Comparison of ENCODE assay signal across 8 cellular contexts in the genomic region with DNA sequence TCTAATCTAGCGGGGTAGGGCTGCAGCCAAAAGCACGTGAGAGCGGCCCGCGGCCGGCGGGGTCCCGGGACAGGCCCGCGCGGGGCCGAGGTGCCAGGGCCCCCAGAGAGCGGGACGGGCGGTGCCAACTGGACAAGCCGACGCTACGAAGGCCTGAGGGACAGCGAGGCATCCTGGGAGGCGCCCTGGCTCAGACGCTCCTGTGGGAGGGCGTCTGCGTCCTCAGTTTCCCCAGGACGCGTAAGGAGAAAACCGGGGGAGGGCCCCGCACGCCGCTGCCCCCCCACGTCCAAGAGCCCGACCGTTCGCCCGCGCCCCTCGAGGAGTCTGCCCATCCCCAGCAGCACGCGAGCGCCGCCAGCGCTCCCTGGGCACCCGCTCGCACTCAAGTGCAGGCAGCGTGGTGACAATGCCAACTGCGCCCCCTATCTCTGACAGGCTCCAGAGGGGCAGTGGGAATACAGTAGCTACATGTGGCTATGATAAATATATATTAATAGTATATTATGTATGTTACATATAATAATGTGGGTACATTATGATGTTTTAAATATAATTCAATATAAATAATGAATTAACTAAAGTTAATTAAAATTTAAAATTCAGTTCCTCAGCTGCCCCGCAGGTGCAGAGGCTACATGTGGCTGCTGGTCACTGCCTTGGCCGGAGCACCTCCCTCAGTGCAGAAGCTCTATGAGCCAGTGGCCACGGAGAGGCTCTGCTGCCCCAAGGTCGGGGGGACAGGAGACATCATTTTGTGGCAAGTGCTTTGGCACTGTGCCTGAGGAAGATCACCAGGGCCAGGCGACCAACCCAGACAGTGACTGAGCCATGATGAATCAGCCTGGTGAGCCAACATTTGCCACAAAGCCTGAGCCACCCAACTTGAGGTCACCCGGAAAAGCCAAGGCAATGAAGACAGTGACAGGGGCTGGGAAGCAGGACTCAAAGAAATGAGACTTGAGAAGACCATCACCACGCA. TPM values are rescaled to one million over a fixed set of nuclear protein-coding genes. Genes with fewer than 3 reads are reported as not detected.
A peak's percentile ranks its signal among the peaks of the same experiment; 100 is the strongest.
DNase-seq lines count a peak whose midpoint lies in the region; ATAC-seq and TF ChIP-seq lines count a peak whose summit lies in the region.

No MANE protein-coding gene starts in this region.

- DNase-seq in GM10248 (ENCODE audit: extremely low spot score) (no peak), RPMI8226 (peak; percentile 82), choroid plexus epithelial cell (ENCODE audit: low read depth) (peak; percentile 50), left lung (peak; percentile 65 to 84), epidermal melanocyte (ENCODE audit: insufficient read length, low spot score) (no peak), HPDE6-E6E7 (ENCODE audit: extremely low spot score) (no peak)
- DNase-seq in stimulated activated CD8-positive, alpha-beta memory T cell treated with anti-CD3 and anti-CD28 coated beads, Interleukin-4, amount 100 ng/mL, for 48 hours, result peak; percentile 74

- peak; percentile 39 for TF ChIP-seq CTCF in GM10248 (IDR thresholded peaks at IDR 0.05; ENCODE audit: control extremely low read depth, extremely low read depth, low read depth, missing control alignments)
- TF ChIP-seq CTCF in choroid plexus epithelial cell (conservative IDR thresholded peaks at IDR 0.05; ENCODE audit: low read depth, low read length), result peak; percentile 54
- peak; percentile 39 for TF ChIP-seq CTCF in left lung (IDR thresholded peaks at IDR 0.05)

- H3K4me3 ChIP-seq in choroid plexus epithelial cell (ENCODE audit: low read depth, low read length) (peak overlapping the region; percentile 41), left lung (peak overlapping the region; percentile 16 to 22)

- CTCF ChIA-PET in GM10248 (lab: Yijun Ruan, JAX), result interaction anchor here (0.8 to 2.1 kb wide), 3 partner anchors 14 to 104 kb away, joined by 3 to 6 read pairs (median 3); no protein-coding TSS in a partner anchor

- H3K27me3 ChIP-seq in left lung, result peaks cover 0 to 8% of the 10 kb centered on the region in 2 donors

- intact Hi-C loops in left lung (cut with DNase I), result no loop called here

- no peaks in the 10 kb centered on the region for H3K36me3 ChIP-seq in left lung

- POLR2A ChIA-PET in GM10248 (lab: Yijun Ruan, JAX), result no interaction called here

- peak; percentile 85 for ATAC-seq in left lung
- no peak for ATAC-seq in GM19452 (IDR thresholded peaks at IDR 0.05; ENCODE audit: unreplicated experiment)

- no peak overlapping the region for H3K27ac ChIP-seq in left lung

- peaks cover 0 to 5% of the 10 kb centered on the region in 2 donors for H3K9me3 ChIP-seq in left lung

- peaks cover 0 to 19% of the 10 kb centered on the region in 2 donors for H3K4me1 ChIP-seq in left lung

RNA-seq across cellular contexts. Expression of a gene that starts 5.5 kb away (rescaled TPM):
- 1 to 10 TPM; 4.7 to 6.8 TPM for total RNA-seq in left lung

RNA-seq across cellular contexts. Expression of a gene that starts 20.5 kb away (rescaled TPM):
- total RNA-seq in left lung, result 100 to 1,000 TPM in 1 of 2 donors, 10 to 100 TPM in 1; 50.5 to 122 TPM

RNA-seq across cellular contexts. Expression of a gene that starts 49.8 kb away (rescaled TPM):
- under 1 TPM; 0.24 to 0.26 TPM for total RNA-seq in left lung

Comparison
In these comparisons a context has a peak if more than half of its experiments do, and no peak if none do; other contexts are left out.
1. DNase-seq: peak in RPMI8226 (single experiment), choroid plexus epithelial cell (single experiment), left lung (2 of 2) and stimulated activated CD8-positive, alpha-beta memory T cell treated with anti-CD3 and anti-CD28 coated beads, Interleukin-4, amount 100 ng/mL, for 48 hours (single experiment); none in GM10248 (single experiment), epidermal melanocyte (single experiment) and HPDE6-E6E7 (single experiment).
2. Peak in every context shown above with its lines, with median percentiles within 50 percentile points of each other: CTCF ChIP-seq.